Comparison of ENCODE assay signal across 11 cellular contexts in genomic region chr3:34011171-34012101, GRCh38.
A peak's percentile ranks its signal among the peaks of the same experiment; 100 is the strongest.
DNase-seq lines count a peak whose midpoint lies in the region; ATAC-seq and TF ChIP-seq lines count a peak whose summit lies in the region.
"Had no signal": no experiment of that assay in that cellular context is flagged by ENCODE, and none has a peak within 500 bp of the region (broad histone marks: within the 10 kb centered on the region; RNA-seq: fewer than 3 reads in every experiment).

No MANE protein-coding gene starts in this region.

- DNase-seq in EL (peak; percentile 19), Karpas-422 (peak; percentile 84), brain microvascular endothelial cell (peak; percentile 34), neural progenitor cell (ENCODE audit: low spot score) (peak; percentile 13), T-cell (no peak), T1000 (lab: John Stamatoyannopoulos, UW) (no peak)
- DNase-seq in activated CD4-positive, alpha-beta T cell treated with anti-CD3 and anti-CD28 coated beads for 48 hours, result no peak
- DNase-seq in activated CD4-positive, alpha-beta T cell treated with anti-CD3 and anti-CD28 coated beads, Interleukin-2, amount 50 U/mL, for 1 hour, result no peak
- DNase-seq: left colon; stimulated activated CD4-positive, alpha-beta T cell treated with anti-CD3 and anti-CD28 coated beads, Interleukin-12 subunit alpha, Interleukin-12 subunit beta, amount 100 ng/mL, for 4 hours had no signal

- no peaks in the 10 kb centered on the region for H3K9me3 ChIP-seq in Karpas-422 (ENCODE audit: low read length)
- H3K9me3 ChIP-seq in neural progenitor cell (ENCODE audit: low read depth), result no peaks in the 10 kb centered on the region

- H3K79me2 ChIP-seq in Karpas-422 (ENCODE audit: low read length) (no peaks in the 10 kb centered on the region), neural progenitor cell (ENCODE audit: low read depth) (no peaks in the 10 kb centered on the region)

- H3K4me3 ChIP-seq in Karpas-422 (ENCODE audit: low read length) (no peak overlapping the region), brain microvascular endothelial cell (ENCODE audit: low read depth, low read length) (no peak overlapping the region), neural progenitor cell (no peak overlapping the region)

- H3K27me3 ChIP-seq in Karpas-422 (ENCODE audit: low read length) (no peaks in the 10 kb centered on the region), brain microvascular endothelial cell (replicated peaks) (no peaks in the 10 kb centered on the region), neural progenitor cell (no peaks in the 10 kb centered on the region)

- H3K36me3 Mint-ChIP-seq in neural progenitor cell (no peaks in the 10 kb centered on the region), T-cell (no peaks in the 10 kb centered on the region)

- peak overlapping the region; percentile 67 for H3K4me2 ChIP-seq in Karpas-422 (ENCODE audit: low read depth, low read length, poor library complexity, severe bottlenecking)
- H3K4me2 ChIP-seq in neural progenitor cell, result no peak overlapping the region

- no peaks in the 10 kb centered on the region for H3K9me2 ChIP-seq in Karpas-422 (replicated peaks; ENCODE audit: insufficient read depth, low read length)

- no peak overlapping the region for H2AFZ ChIP-seq in Karpas-422 (ENCODE audit: low read length)
- no peak overlapping the region for H2AFZ ChIP-seq in neural progenitor cell (replicated peaks)

- H3K27ac ChIP-seq in Karpas-422 (ENCODE audit: low read length), result peak overlapping the region; percentile 93
- H3K27ac ChIP-seq in brain microvascular endothelial cell, result peak overlapping the region; percentile 70
- no peak overlapping the region for H3K27ac ChIP-seq in neural progenitor cell

- no peaks in the 10 kb centered on the region for H3K9me3 Mint-ChIP-seq in neural progenitor cell
- H3K9me3 Mint-ChIP-seq in T-cell, result no peaks in the 10 kb centered on the region
- H3K9me3 Mint-ChIP-seq: IgD-negative memory B cell had no signal

- H3K4me3 Mint-ChIP-seq in neural progenitor cell, result no peak overlapping the region
- no peak overlapping the region for H3K4me3 Mint-ChIP-seq in T-cell

- CTCF ChIA-PET in T-cell (lab: Charles Lee), result no interaction called here

- peaks cover 44% of the 10 kb centered on the region for H3K4me1 Mint-ChIP-seq in neural progenitor cell
- H3K4me1 Mint-ChIP-seq in T-cell, result peaks cover 4 to 11% (median 7%) of the 10 kb centered on the region in 3 donors

- peaks cover 12% of the 10 kb centered on the region for H3F3A ChIP-seq in neural progenitor cell (ENCODE audit: low read depth)

- H3K27ac Mint-ChIP-seq in neural progenitor cell (peak overlapping the region; percentile 69), T-cell (no peak overlapping the region)

- H3K9ac ChIP-seq in Karpas-422 (ENCODE audit: low read length), result no peak overlapping the region; the same call in 1 of the 2 replicates
- H3K9ac ChIP-seq in neural progenitor cell, result no peak overlapping the region

- H3K27me3 Mint-ChIP-seq in neural progenitor cell (ENCODE audit: insufficient read depth, low read depth) (no peaks in the 10 kb centered on the region), T-cell (peaks cover 0 to 1% of the 10 kb centered on the region in 2 donors)
- H3K27me3 Mint-ChIP-seq: IgD-negative memory B cell had no signal

- ATAC-seq in T-cell (replicated peaks in 1 of 4), result no peak

- no peaks in the 10 kb centered on the region for H4K20me1 ChIP-seq in Karpas-422 (ENCODE audit: insufficient read depth, low read depth, low read length)
- no peaks in the 10 kb centered on the region for H4K20me1 ChIP-seq in neural progenitor cell (ENCODE audit: low read depth)

- H3K36me3 ChIP-seq in Karpas-422 (ENCODE audit: insufficient read depth, low read length) (no peaks in the 10 kb centered on the region), brain microvascular endothelial cell (replicated peaks) (no peaks in the 10 kb centered on the region), neural progenitor cell (no peaks in the 10 kb centered on the region)

- POLR2A ChIA-PET in T-cell (lab: Charles Lee), result no interaction called here

- H3K4me1 ChIP-seq in Karpas-422 (ENCODE audit: low read length) (peaks cover 83% of the 10 kb centered on the region), neural progenitor cell (peaks cover 31% of the 10 kb centered on the region)

- in situ Hi-C loops in brain microvascular endothelial cell (cut with HindIII; ENCODE audit: low pct_ligation_motif_present, low sequenced_read_pairs), result no loop called here

- peak; percentile 57 for TF ChIP-seq CTCF in brain microvascular endothelial cell (IDR thresholded peaks at IDR 0.05; ENCODE audit: low read depth, low read length, missing control alignments)
- peak; percentile 19 for TF ChIP-seq CTCF in neural progenitor cell (IDR thresholded peaks at IDR 0.05)

Comparison
In these comparisons a context has a peak if more than half of its experiments do, and no peak if none do; other contexts are left out.
1. DNase-seq: peak in EL (single experiment), Karpas-422 (single experiment), brain microvascular endothelial cell (single experiment) and neural progenitor cell (single experiment); none in activated CD4-positive, alpha-beta T cell treated with anti-CD3 and anti-CD28 coated beads for 48 hours (single experiment), T-cell (0 of 34), T1000 (single experiment) and activated CD4-positive, alpha-beta T cell treated with anti-CD3 and anti-CD28 coated beads, Interleukin-2, amount 50 U/mL, for 1 hour (single experiment).